Comparison of ENCODE assay signal across 8 cellular contexts in the genomic region with DNA sequence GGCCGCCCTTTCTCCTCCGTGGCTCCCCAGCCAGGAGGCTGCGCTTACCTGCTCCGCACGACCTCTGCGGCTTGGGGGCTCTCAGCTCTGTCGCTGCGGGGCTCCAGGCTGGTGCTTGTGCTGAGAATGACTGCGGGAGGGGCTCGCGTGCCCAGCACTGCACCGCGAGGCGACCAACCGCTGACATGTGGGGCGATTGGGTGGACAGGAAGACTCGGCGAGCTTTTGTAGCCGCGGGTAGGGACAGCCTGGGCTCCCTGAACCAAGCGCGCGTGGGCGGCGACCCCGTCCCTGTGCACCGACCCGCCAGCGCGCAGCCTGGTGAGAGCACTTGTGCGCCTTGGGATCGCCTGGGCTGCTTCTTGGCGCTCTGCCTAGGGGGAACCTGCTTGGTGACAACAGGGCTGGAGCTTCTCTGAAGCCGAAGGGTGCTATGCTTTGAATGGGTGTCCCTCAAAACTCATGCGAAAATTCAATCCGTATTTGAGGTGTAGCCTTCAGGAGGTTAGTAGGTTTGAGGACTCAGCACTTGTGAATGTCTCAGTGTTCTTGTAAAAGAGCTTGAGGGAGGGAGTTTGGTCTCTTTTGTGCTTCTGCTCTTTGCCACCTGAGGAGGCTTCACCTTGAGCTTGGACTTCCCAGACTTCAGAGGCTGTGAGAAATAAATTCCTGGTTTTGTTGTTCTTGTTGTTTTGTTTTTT. TPM values are rescaled to one million over a fixed set of nuclear protein-coding genes. Genes with fewer than 3 reads are reported as not detected.
DNase-seq lines count a peak whose midpoint lies in the region; ATAC-seq and TF ChIP-seq lines count a peak whose summit lies in the region.

No MANE protein-coding gene starts in this region.

- H3K27me3 ChIP-seq in upper lobe of left lung: peaks cover 0 to 6% (median 3%) of the 10 kb centered on the region in 4 donors

- no peak overlapping the region for H3K27ac Mint-ChIP-seq in activated naive CD8-positive, alpha-beta T cell treated with anti-CD3 and anti-CD28 coated beads, Interleukin-2, amount 50 U/mL, for 24 hours

- no peaks in the 10 kb centered on the region for H3K36me3 Mint-ChIP-seq in activated naive CD8-positive, alpha-beta T cell treated with anti-CD3 and anti-CD28 coated beads, Interleukin-2, amount 50 U/mL, for 24 hours (ENCODE audit: low read depth)

- H3K9me3 Mint-ChIP-seq in activated naive CD8-positive, alpha-beta T cell treated with anti-CD3 and anti-CD28 coated beads, Interleukin-2, amount 50 U/mL, for 24 hours: peaks cover 18% of the 10 kb centered on the region

- TF ChIP-seq POLR2A in upper lobe of left lung (IDR thresholded peaks at IDR 0.05): no peak

- H3K9me3 ChIP-seq in upper lobe of left lung: peaks cover 0 to 8% (median 6%) of the 10 kb centered on the region in 4 donors

- TF ChIP-seq CTCF in HFF-Myc (IDR thresholded peaks at IDR 0.05; ENCODE audit: low read depth, low read length, missing control alignments): no peak
- no peak for TF ChIP-seq CTCF in upper lobe of left lung (IDR thresholded peaks at IDR 0.05)

- H3K4me1 Mint-ChIP-seq in activated naive CD8-positive, alpha-beta T cell treated with anti-CD3 and anti-CD28 coated beads, Interleukin-2, amount 50 U/mL, for 24 hours: peaks cover 1% of the 10 kb centered on the region

- H3K4me3 ChIP-seq in HFF-Myc (replicated peaks; ENCODE audit: low read depth, low read length) (peak overlapping the region; percentile 22; the same call in 1 of the 2 replicates), upper lobe of left lung (peak overlapping the region in 3 of 4 donors; percentile 27 to 46 (median 38))

- H3K4me3 Mint-ChIP-seq in activated naive CD8-positive, alpha-beta T cell treated with anti-CD3 and anti-CD28 coated beads, Interleukin-2, amount 50 U/mL, for 24 hours: no peak overlapping the region

- peaks cover 36% of the 10 kb centered on the region for H3K27me3 Mint-ChIP-seq in activated naive CD8-positive, alpha-beta T cell treated with anti-CD3 and anti-CD28 coated beads, Interleukin-2, amount 50 U/mL, for 24 hours

- H3K36me3 ChIP-seq in upper lobe of left lung: no peaks in the 10 kb centered on the region

- TF ChIP-seq EP300 in upper lobe of left lung (IDR thresholded peaks at IDR 0.05): no peak

- peak; percentile 28 for ATAC-seq in activated naive CD8-positive, alpha-beta T cell treated with anti-CD3 and anti-CD28 coated beads, Interleukin-2, amount 50 U/mL, for 24 hours
- ATAC-seq in upper lobe of left lung (ENCODE audit: low FRiP score in 2 of 2) (peak; percentile 52 to 60), GM18519 (IDR thresholded peaks at IDR 0.05; ENCODE audit: low FRiP score, unreplicated experiment) (no peak), HG02840 (IDR thresholded peaks at IDR 0.05; ENCODE audit: low FRiP score, unreplicated experiment) (no peak)

- WGBS in upper lobe of left lung, 2 donors: 11 to 12% methylated on average over 5 to 11 of the region's 36 CpGs

- peaks cover 5 to 7% (median 6%) of the 10 kb centered on the region in 4 donors for H3K4me1 ChIP-seq in upper lobe of left lung

- DNase-seq in D341Med (ENCODE audit: low spot score): peak; percentile 48
- no peak for DNase-seq in HFF-Myc (ENCODE audit: extremely low read depth, low read depth)
- peak; percentile 14 for DNase-seq in activated naive CD8-positive, alpha-beta T cell treated with anti-CD3 and anti-CD28 coated beads, Interleukin-2, amount 50 U/mL, for 24 hours
- peak; percentile 69 for DNase-seq in islet precursor cell
- DNase-seq in upper lobe of left lung: peak; percentile 65 to 85
- DNase-seq in NOMO-1 (lab: John Stamatoyannopoulos, UW; ENCODE audit: unreplicated experiment in 2 of 2): no peak

- no peak overlapping the region for H3K27ac ChIP-seq in upper lobe of left lung

RNA-seq across cellular contexts. Expression of a gene that starts 50.4 kb away (rescaled TPM):
- total RNA-seq in upper lobe of left lung: 1 to 10 TPM in 3 of 6 donors, under 1 TPM in 2, not detected in 1; 0.52 to 7.3 (median 1.2) TPM

Comparison
In these comparisons a context has a peak if more than half of its experiments do, and no peak if none do; other contexts are left out.
1. DNase-seq: peak in D341Med (single experiment), activated naive CD8-positive, alpha-beta T cell treated with anti-CD3 and anti-CD28 coated beads, Interleukin-2, amount 50 U/mL, for 24 hours (single experiment), islet precursor cell (single experiment) and upper lobe of left lung (2 of 2); none in HFF-Myc (single experiment) and NOMO-1 (0 of 2).
2. ATAC-seq: peak in activated naive CD8-positive, alpha-beta T cell treated with anti-CD3 and anti-CD28 coated beads, Interleukin-2, amount 50 U/mL, for 24 hours (single experiment) and upper lobe of left lung (2 of 2); none in GM18519 (single experiment) and HG02840 (single experiment).